In the genomic region with DNA sequence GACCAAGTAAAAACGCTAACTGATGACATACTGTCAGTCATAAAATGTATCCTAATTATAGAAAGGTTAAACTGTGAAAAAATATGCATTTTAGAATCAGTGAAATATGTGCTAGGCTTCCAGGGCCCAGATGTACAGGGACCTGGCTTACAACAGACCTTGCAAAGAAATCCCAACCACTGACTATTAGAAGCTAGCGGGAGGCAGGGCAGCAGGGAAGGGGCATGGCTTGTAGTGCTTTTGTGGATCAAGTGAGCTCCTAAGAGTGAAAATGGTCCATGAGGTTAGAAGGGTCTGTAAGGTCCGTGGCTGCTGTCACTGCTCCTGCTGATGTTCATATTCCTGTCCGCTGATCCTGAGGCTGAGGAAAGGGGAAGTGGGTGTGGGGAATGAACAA, we compare ENCODE assay signal across 9 cellular contexts. TPM values are rescaled to one million over a fixed set of nuclear protein-coding genes. Genes with fewer than 3 reads are reported as not detected.
DNase-seq lines count a peak whose midpoint lies in the region; ATAC-seq, FAIRE-seq and TF ChIP-seq lines count a peak whose summit lies in the region.
"Not testable (repeated sequence)": the region's sequence is repeated elsewhere in the genome, so short reads cannot be mapped to it uniquely, and the experiment has no call there.
"Had no signal": no experiment of that assay in that cellular context is flagged by ENCODE, and none has a peak within 500 bp of the region (broad histone marks: within the 10 kb centered on the region; RNA-seq: fewer than 3 reads in every experiment).

No MANE protein-coding gene starts in this region.

- not testable (repeated sequence) for H3K36me3 Mint-ChIP-seq in neural progenitor cell

- not testable (repeated sequence) for H3K9me3 ChIP-seq in ascending aorta; neural progenitor cell (ENCODE audit: low read depth); stomach

- not testable (repeated sequence) for H3K9me3 Mint-ChIP-seq in neural progenitor cell

- H3K27me3 Mint-ChIP-seq in neural progenitor cell (ENCODE audit: insufficient read depth, low read depth) = not testable (repeated sequence)

- peak overlapping the region; percentile 33 for H3K4me2 ChIP-seq in neural progenitor cell

- not testable (repeated sequence) for H3K36me3 ChIP-seq in ascending aorta, neural progenitor cell, stomach

- peak overlapping the region; percentile 90 for H3K27ac Mint-ChIP-seq in neural progenitor cell

- not testable (repeated sequence) for H4K20me1 ChIP-seq in neural progenitor cell (ENCODE audit: low read depth)

- H3K27ac ChIP-seq in ascending aorta (peak overlapping the region; percentile 16 to 40), epithelial cell of prostate (peak overlapping the region; percentile 94), stomach (peak overlapping the region; percentile 52 to 73 (median 61))
- not testable (repeated sequence) for H3K27ac ChIP-seq in neural progenitor cell

- ATAC-seq in HG02571 (IDR thresholded peaks at IDR 0.05; ENCODE audit: unreplicated experiment) = peak; percentile 24

- 33 to 66% (median 50%) methylated on average over 2 to 4 of the region's 4 CpGs for WGBS in stomach, 5 donors

- DNase-seq in DMS53 (lab: John Stamatoyannopoulos, UW) (peak; percentile 77), NCI-H345 (lab: John Stamatoyannopoulos, UW) (peak; percentile 22)
- not testable (repeated sequence) for DNase-seq in ascending aorta (ENCODE audit: low spot score in 2 of 2); epithelial cell of prostate (ENCODE audit: low read depth, low spot score); neural progenitor cell (ENCODE audit: low spot score); stomach

- not testable (repeated sequence) for H3K79me2 ChIP-seq in neural progenitor cell (ENCODE audit: low read depth)

- H3K4me1 Mint-ChIP-seq in neural progenitor cell = peaks cover 17% of the 10 kb centered on the region

- not testable (repeated sequence) for H3K9ac ChIP-seq in neural progenitor cell

- H3K4me3 Mint-ChIP-seq in neural progenitor cell = not testable (repeated sequence)

- H3K4me3 ChIP-seq in ascending aorta = peak overlapping the region in 1 of 2 donors; percentile 44
- not testable (repeated sequence) for H3K4me3 ChIP-seq in neural progenitor cell
- H3K4me3 ChIP-seq in stomach = peak overlapping the region in 3 of 4 donors; percentile 11 to 39 (median 27)

- H2AFZ ChIP-seq in neural progenitor cell (replicated peaks) = peak overlapping the region; percentile 92

- H3F3A ChIP-seq in neural progenitor cell (ENCODE audit: low read depth) = not testable (repeated sequence)

- TF ChIP-seq POLR2A in stomach (IDR thresholded peaks at IDR 0.05) = not testable (repeated sequence)

- intact Hi-C loops in ascending aorta (cut with DNase I); stomach (cut with DNase I; ENCODE audit: low total_unique reads): not testable (repeated sequence)

- peak; percentile 55 for FAIRE-seq in islet of Langerhans (lab: Jason Lieb, UNC)

- TF ChIP-seq EP300 in stomach (IDR thresholded peaks at IDR 0.05) = not testable (repeated sequence)

- not testable (repeated sequence) for TF ChIP-seq CTCF in ascending aorta (IDR thresholded peaks at IDR 0.05); neural progenitor cell (IDR thresholded peaks at IDR 0.05); stomach (IDR thresholded peaks at IDR 0.05)

- not testable (repeated sequence) for H3K4me1 ChIP-seq in ascending aorta, neural progenitor cell
- H3K4me1 ChIP-seq in stomach = peaks cover 14 to 26% (median 17%) of the 10 kb centered on the region in 4 donors

- not testable (repeated sequence) for H3K27me3 ChIP-seq in ascending aorta, neural progenitor cell, stomach

RNA-seq across cellular contexts. Expression of a gene that starts 40.7 kb away (rescaled TPM):
- total RNA-seq in ascending aorta (302 TPM), neural progenitor cell (ENCODE audit: low replicate concordance) (24.4 and 28.6 TPM in 2 replicates), stomach (100 to 1,000 TPM; 120 to 869 (median 168) TPM)
- polyA plus RNA-seq in stomach = 10 to 100 TPM; 11.3 to 22.8 (median 18.2) TPM
- total RNA-seq: CD4-positive, alpha-beta T cell had no signal
